In the genomic region with DNA sequence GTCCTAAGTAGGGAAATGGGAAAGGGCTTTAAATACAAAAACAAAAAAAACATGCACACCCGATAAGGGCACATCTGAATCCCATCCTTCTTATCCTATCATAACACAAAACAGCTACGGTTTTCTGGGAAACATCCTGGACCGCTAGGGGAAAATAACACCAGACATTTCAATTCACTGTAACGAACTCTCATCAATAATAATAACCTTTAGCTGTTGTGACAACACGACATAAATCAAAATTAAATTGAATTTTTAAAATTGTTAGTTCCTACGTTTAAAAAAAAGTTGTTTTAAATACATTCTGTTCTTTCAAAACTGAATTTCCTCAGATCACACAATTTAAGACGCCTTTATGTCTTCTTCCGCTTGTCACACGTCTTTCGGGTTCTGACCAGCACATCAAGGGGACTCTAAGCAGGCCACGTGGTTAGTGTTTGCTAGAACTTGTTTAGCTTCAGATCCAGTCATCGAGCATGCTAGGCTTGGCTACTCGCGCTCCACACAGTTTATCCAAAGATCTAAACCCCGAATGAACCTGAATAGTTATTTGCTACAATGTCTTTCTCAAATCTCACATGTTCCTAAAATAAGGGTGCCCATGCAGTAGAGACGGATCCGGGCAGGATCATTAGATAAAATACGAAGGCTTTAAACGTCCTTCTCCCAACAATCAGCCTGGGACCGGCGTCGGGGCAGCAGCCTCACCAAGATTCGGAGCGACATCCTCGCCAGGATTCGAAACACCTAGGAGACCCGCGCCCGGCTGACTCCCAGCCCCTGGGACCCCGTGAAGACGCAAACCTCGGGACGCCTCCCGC, we compare ENCODE assay signal across 8 cellular contexts. TPM values are rescaled to one million over a fixed set of nuclear protein-coding genes. Genes with fewer than 3 reads are reported as not detected.
DNase-seq lines count a peak whose midpoint lies in the region; ATAC-seq and TF ChIP-seq lines count a peak whose summit lies in the region.

No MANE protein-coding gene starts in this region.

- TF ChIP-seq CTCF in GM13977 (IDR thresholded peaks at IDR 0.05; ENCODE audit: extremely low read depth, insufficient read depth, missing control alignments): no peak

- peak overlapping the region; percentile 92 for H3K4me3 Mint-ChIP-seq in activated CD4-positive, alpha-beta T cell treated with anti-CD3 and anti-CD28 coated beads, Interleukin-2, amount 10 ng/mL, durations not matched to agents 7 days and 5 days
- H3K4me3 Mint-ChIP-seq in stimulated activated memory B cell treated with anti-CD40 and anti-IgM and Interleukin-4, amounts not matched to agents 10 μg/mL and 1 μg/mL and 100 μg/mL, for 72 hours: peak overlapping the region; percentile 94

- no peaks in the 10 kb centered on the region for H3K27me3 ChIP-seq in endocrine pancreas (ENCODE audit: control insufficient read depth, insufficient read depth, low read length)

- peak overlapping the region; percentile 100 for H3K27ac Mint-ChIP-seq in activated CD4-positive, alpha-beta T cell treated with anti-CD3 and anti-CD28 coated beads, Interleukin-2, amount 10 ng/mL, durations not matched to agents 7 days and 5 days
- peak overlapping the region; percentile 92 for H3K27ac Mint-ChIP-seq in stimulated activated memory B cell treated with anti-CD40 and anti-IgM and Interleukin-4, amounts not matched to agents 10 μg/mL and 1 μg/mL and 100 μg/mL, for 72 hours

- DNase-seq in GM13977 (ENCODE audit: low spot score) (peak; percentile 68), NCI-H2227 (lab: John Stamatoyannopoulos, UW; ENCODE audit: unreplicated experiment) (peak; percentile 36), midbrain (lab: John Stamatoyannopoulos, UW) (peak; percentile 49), NCI-H128 (lab: John Stamatoyannopoulos, UW; ENCODE audit: unreplicated experiment) (no peak)
- DNase-seq in activated CD4-positive, alpha-beta T cell treated with anti-CD3 and anti-CD28 coated beads, Interleukin-2, amount 10 ng/mL, durations not matched to agents 7 days and 5 days: peak; percentile 67

- peaks cover 33% of the 10 kb centered on the region for H3K4me1 ChIP-seq in endocrine pancreas (ENCODE audit: control insufficient read depth, insufficient read depth, low read length)

- H3K36me3 Mint-ChIP-seq in activated CD4-positive, alpha-beta T cell treated with anti-CD3 and anti-CD28 coated beads, Interleukin-2, amount 10 ng/mL, durations not matched to agents 7 days and 5 days (ENCODE audit: low read depth): peaks cover 11% of the 10 kb centered on the region
- H3K36me3 Mint-ChIP-seq in stimulated activated memory B cell treated with anti-CD40 and anti-IgM and Interleukin-4, amounts not matched to agents 10 μg/mL and 1 μg/mL and 100 μg/mL, for 72 hours: peaks cover 9% of the 10 kb centered on the region

- CTCF ChIA-PET in activated CD4-positive, alpha-beta T cell treated with anti-CD3 and anti-CD28 coated beads, Interleukin-2, amount 10 ng/mL, durations not matched to agents 7 days and 5 days (lab: Charles Lee): interaction anchor here (0.6 to 1.3 kb wide), 4 partner anchors 10 to 1808 kb away, joined by 3 to 4 read pairs (median 4); partner anchors contain the start of gene PSTK

- no peaks in the 10 kb centered on the region for H3K9me3 ChIP-seq in endocrine pancreas (ENCODE audit: control insufficient read depth, low read length)

- H3K36me3 ChIP-seq in endocrine pancreas (ENCODE audit: control insufficient read depth, insufficient read depth, low read length): no peaks in the 10 kb centered on the region

- peaks cover 40% of the 10 kb centered on the region for H3K4me1 Mint-ChIP-seq in activated CD4-positive, alpha-beta T cell treated with anti-CD3 and anti-CD28 coated beads, Interleukin-2, amount 10 ng/mL, durations not matched to agents 7 days and 5 days
- H3K4me1 Mint-ChIP-seq in stimulated activated memory B cell treated with anti-CD40 and anti-IgM and Interleukin-4, amounts not matched to agents 10 μg/mL and 1 μg/mL and 100 μg/mL, for 72 hours: peaks cover 43% of the 10 kb centered on the region

- ATAC-seq in HG02798 (IDR thresholded peaks at IDR 0.05; ENCODE audit: poor library complexity, unreplicated experiment): peak; percentile 35
- peak; percentile 44 for ATAC-seq in stimulated activated memory B cell treated with anti-CD40 and anti-IgM and Interleukin-4, amounts not matched to agents 10 μg/mL and 1 μg/mL and 100 μg/mL, for 72 hours

- H3K27me3 Mint-ChIP-seq in activated CD4-positive, alpha-beta T cell treated with anti-CD3 and anti-CD28 coated beads, Interleukin-2, amount 10 ng/mL, durations not matched to agents 7 days and 5 days: no peaks in the 10 kb centered on the region
- H3K27me3 Mint-ChIP-seq in stimulated activated memory B cell treated with anti-CD40 and anti-IgM and Interleukin-4, amounts not matched to agents 10 μg/mL and 1 μg/mL and 100 μg/mL, for 72 hours: no peaks in the 10 kb centered on the region

- in situ Hi-C loops in GM13977 (cut with MboI; ENCODE audit: low pct_unique_long_range_greater_than_20kb, low sequenced_read_pairs, unreplicated experiment): no loop called here

- H3K9ac ChIP-seq in endocrine pancreas (ENCODE audit: control insufficient read depth, insufficient read depth, low read length): peak overlapping the region; percentile 90

- peak overlapping the region; percentile 93 for H3K4me3 ChIP-seq in endocrine pancreas (ENCODE audit: control insufficient read depth, insufficient read depth, low read length)

- H3K9me3 Mint-ChIP-seq in activated CD4-positive, alpha-beta T cell treated with anti-CD3 and anti-CD28 coated beads, Interleukin-2, amount 10 ng/mL, durations not matched to agents 7 days and 5 days: no peaks in the 10 kb centered on the region
- no peaks in the 10 kb centered on the region for H3K9me3 Mint-ChIP-seq in stimulated activated memory B cell treated with anti-CD40 and anti-IgM and Interleukin-4, amounts not matched to agents 10 μg/mL and 1 μg/mL and 100 μg/mL, for 72 hours

- POLR2A ChIA-PET in activated CD4-positive, alpha-beta T cell treated with anti-CD3 and anti-CD28 coated beads, Interleukin-2, amount 10 ng/mL, durations not matched to agents 7 days and 5 days (lab: Charles Lee): interaction anchor here (0.8 kb wide), 1 partner anchor 27 kb away, joined by 3 read pairs; the partner anchor contains the start of gene PSTK

RNA-seq across cellular contexts. Expression of gene IKZF5, which starts 0.8 kb away (rescaled TPM):
- total RNA-seq in activated CD4-positive, alpha-beta T cell treated with anti-CD3 and anti-CD28 coated beads, Interleukin-2, amount 10 ng/mL, durations not matched to agents 7 days and 5 days: 10 to 100 TPM; 14.3 to 14.6 TPM

RNA-seq across cellular contexts. Expression of gene ACADSB, which starts 1.0 kb away (rescaled TPM):
- total RNA-seq in activated CD4-positive, alpha-beta T cell treated with anti-CD3 and anti-CD28 coated beads, Interleukin-2, amount 10 ng/mL, durations not matched to agents 7 days and 5 days: 10 to 100 TPM; 21.4 to 25.1 TPM

RNA-seq across cellular contexts. Expression of gene PSTK, which starts 27.6 kb away (rescaled TPM):
- total RNA-seq in activated CD4-positive, alpha-beta T cell treated with anti-CD3 and anti-CD28 coated beads, Interleukin-2, amount 10 ng/mL, durations not matched to agents 7 days and 5 days: 1 to 10 TPM; 2.6 to 3.7 TPM

RNA-seq across cellular contexts. Expression of gene C10orf88, which starts 53.7 kb away (rescaled TPM):
- total RNA-seq in activated CD4-positive, alpha-beta T cell treated with anti-CD3 and anti-CD28 coated beads, Interleukin-2, amount 10 ng/mL, durations not matched to agents 7 days and 5 days: 10 to 100 TPM; 12.7 to 16.0 TPM
